In genomic region chr12:74885775-74886174, GRCh38 we compare ENCODE assay signal across 7 cellular contexts.
"Had no signal": no experiment of that assay in that cellular context is flagged by ENCODE, and none has a peak within 500 bp of the region (broad histone marks: within the 10 kb centered on the region; RNA-seq: fewer than 3 reads in every experiment).

No MANE protein-coding gene starts in this region.

- DNase-seq: GM23248, GOT3, H9, HCEC 1CT, KG1 had no signal

- H3K9ac ChIP-seq: GM23248 had no signal

- H3K4me3 Mint-ChIP-seq: H9 had no signal

- FAIRE-seq: H54, HTR-8/SVneo had no signal

- H3K27ac Mint-ChIP-seq: H9 had no signal

- H3K4me3 ChIP-seq: GM23248 had no signal

- H2AFZ ChIP-seq: GM23248 had no signal

- H3K27ac ChIP-seq: GM23248 had no signal
